Comparison of ENCODE assay signal across 1 cellular context in the genomic region with DNA sequence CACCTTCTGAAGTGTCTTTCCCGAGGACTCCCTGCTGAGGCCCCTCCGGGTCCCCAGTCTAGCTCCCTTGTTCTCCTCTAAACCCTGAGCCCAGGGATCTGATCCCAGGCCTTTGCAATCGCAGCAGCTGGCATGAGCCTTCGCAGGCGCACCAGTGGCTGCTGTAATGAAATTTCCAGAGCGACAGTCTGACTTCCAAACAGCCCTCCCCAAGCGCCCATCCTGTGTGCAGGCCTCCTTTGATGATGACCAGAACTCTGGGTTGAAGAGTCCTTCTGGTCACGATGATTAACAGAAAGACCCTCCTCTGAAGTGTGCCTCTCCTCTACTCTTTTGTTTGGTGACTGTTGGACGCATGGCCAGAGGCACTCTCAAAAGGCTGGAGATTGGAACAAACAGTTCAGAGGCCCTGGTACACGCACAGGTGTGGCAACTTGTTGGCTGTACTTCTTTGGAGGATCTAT.
TF ChIP-seq lines count a peak whose summit lies in the region.

No MANE protein-coding gene starts in this region.

TF ChIP-seq in SK-N-SH treated with all-trans-retinoic acid at 6 μM for 48 hours, 23 proteins besides CTCF, POLR2A, EP300 and RAD21 (continued from another document):
- TF ChIP-seq ARNTL (CRISPR knock-in tag; IDR thresholded peaks at IDR 0.05; ENCODE audit: borderline replicate concordance, low read depth) (no peak), ESRRG (CRISPR knock-in tag; IDR thresholded peaks at IDR 0.05) (no peak), BACH2 (CRISPR knock-in tag; IDR thresholded peaks at IDR 0.05; ENCODE audit: borderline replicate concordance) (no peak), OSR1 (CRISPR knock-in tag; IDR thresholded peaks at IDR 0.05) (no peak)
- TF ChIP-seq, protein P1, sequence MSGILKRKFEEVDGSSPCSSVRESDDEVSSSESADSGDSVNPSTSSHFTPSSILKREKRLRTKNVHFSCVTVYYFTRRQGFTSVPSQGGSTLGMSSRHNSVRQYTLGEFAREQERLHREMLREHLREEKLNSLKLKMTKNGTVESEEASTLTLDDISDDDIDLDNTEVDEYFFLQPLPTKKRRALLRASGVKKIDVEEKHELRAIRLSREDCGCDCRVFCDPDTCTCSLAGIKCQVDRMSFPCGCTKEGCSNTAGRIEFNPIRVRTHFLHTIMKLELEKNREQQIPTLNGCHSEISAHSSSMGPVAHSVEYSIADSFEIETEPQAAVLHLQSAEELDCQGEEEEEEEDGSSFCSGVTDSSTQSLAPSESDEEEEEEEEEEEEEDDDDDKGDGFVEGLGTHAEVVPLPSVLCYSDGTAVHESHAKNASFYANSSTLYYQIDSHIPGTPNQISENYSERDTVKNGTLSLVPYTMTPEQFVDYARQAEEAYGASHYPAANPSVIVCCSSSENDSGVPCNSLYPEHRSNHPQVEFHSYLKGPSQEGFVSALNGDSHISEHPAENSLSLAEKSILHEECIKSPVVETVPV (CRISPR knock-in tag; IDR thresholded peaks at IDR 0.05): no peak
